ENCODE assay signal across 8 cellular contexts in the genomic region with DNA sequence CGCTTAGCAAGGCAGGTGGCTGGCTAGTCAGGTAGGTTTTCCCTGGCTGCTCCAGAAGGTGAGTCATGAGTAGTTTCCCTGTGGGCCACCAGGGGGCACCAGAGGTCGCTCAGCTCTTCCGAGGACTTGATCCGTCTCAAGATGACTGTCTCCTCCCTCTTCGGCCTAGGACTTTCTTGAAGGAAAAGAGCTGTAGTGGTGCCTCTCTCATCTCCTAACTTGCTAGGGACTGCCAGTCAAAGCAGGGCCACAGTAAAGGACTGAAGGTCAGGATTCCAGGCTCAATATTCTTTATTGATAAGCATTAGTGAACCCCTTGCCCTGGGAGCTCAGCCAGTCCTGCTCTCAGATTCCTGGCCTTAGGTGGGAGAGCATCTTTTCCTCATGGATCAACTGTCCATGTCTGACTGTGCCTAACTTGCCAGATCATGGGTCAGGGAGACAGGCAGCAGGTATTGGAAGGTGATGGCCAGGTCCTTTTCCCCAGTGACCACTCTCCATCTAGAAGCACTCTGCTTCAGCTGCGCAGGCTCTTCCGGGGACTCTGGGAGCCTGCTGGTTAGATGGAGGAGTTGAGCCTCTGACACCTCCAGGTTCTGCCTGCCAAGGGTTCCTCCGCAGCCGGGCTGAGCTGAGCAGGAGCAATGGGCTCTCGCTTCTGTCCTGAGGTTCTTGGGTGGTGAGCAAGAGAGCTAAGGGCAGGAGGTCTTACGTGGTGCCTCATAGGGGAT. TPM values are rescaled to one million over a fixed set of nuclear protein-coding genes. Genes with fewer than 3 reads are reported as not detected.
DNase-seq lines count a peak whose midpoint lies in the region; ATAC-seq and TF ChIP-seq lines count a peak whose summit lies in the region.

No MANE protein-coding gene starts in this region.

- H3K4me1 ChIP-seq in DOHH2 (ENCODE audit: control insufficient read depth, low read length) (peaks cover 70% of the 10 kb centered on the region), cardiac muscle cell (ENCODE audit: low read depth) (peaks cover 10% of the 10 kb centered on the region), prostate gland (replicated peaks) (peaks cover 20% of the 10 kb centered on the region)

- H3K9me3 Mint-ChIP-seq in activated naive CD8-positive, alpha-beta T cell treated with anti-CD3 and anti-CD28 coated beads, Interleukin-2, amount 10 ng/mL, durations not matched to agents 7 days and 5 days, result no peaks in the 10 kb centered on the region

- H3K27ac Mint-ChIP-seq in activated naive CD8-positive, alpha-beta T cell treated with anti-CD3 and anti-CD28 coated beads, Interleukin-2, amount 10 ng/mL, durations not matched to agents 7 days and 5 days, result peak overlapping the region; percentile 77

- H3K27me3 ChIP-seq in DOHH2 (ENCODE audit: control insufficient read depth, low read length) (no peaks in the 10 kb centered on the region), cardiac muscle cell (no peaks in the 10 kb centered on the region), prostate gland (replicated peaks; ENCODE audit: insufficient read depth) (no peaks in the 10 kb centered on the region)

- H3K36me3 ChIP-seq in DOHH2 (ENCODE audit: control insufficient read depth, low read length) (peaks cover 33% of the 10 kb centered on the region), cardiac muscle cell (no peaks in the 10 kb centered on the region), prostate gland (no peaks in the 10 kb centered on the region)

- POLR2A ChIA-PET in activated naive CD8-positive, alpha-beta T cell treated with anti-CD3 and anti-CD28 coated beads, Interleukin-2, amount 10 ng/mL, durations not matched to agents 7 days and 5 days (lab: Charles Lee), result interaction anchor here (0.6 to 4.8 kb wide), 14 partner anchors 11 to 270 kb away, joined by 3 to 42 read pairs (median 4); partner anchors contain the start of genes CLCF1, GRK2 and PTPRCAP

- intact Hi-C loops in prostate gland (cut with DNase I), result loop anchor here (2.0 to 10.0 kb wide), 2 partner anchors 23 to 153 kb away; partner anchors contain the start of genes CDK2AP2 and PITPNM1

- no peak for TF ChIP-seq POLR2A in prostate gland (IDR thresholded peaks at IDR 0.05)

- WGBS in prostate gland, result 50% methylated on average over 11 of the region's 11 CpGs

- peaks cover 4% of the 10 kb centered on the region for H3K36me3 Mint-ChIP-seq in activated naive CD8-positive, alpha-beta T cell treated with anti-CD3 and anti-CD28 coated beads, Interleukin-2, amount 10 ng/mL, durations not matched to agents 7 days and 5 days

- peaks cover 34% of the 10 kb centered on the region for H3F3A ChIP-seq in DOHH2 (ENCODE audit: control insufficient read depth, insufficient read depth)

- peak overlapping the region; percentile 99 for H3K27ac ChIP-seq in DOHH2 (ENCODE audit: low read depth, low read length)
- no peak overlapping the region for H3K27ac ChIP-seq in cardiac muscle cell
- H3K27ac ChIP-seq in prostate gland, result peak overlapping the region; percentile 99 to 100

- ATAC-seq in SK-N-SH treated with all-trans-retinoic acid at 6 μM for 48 hours (peak; percentile 21), HG03097 (IDR thresholded peaks at IDR 0.05; ENCODE audit: low FRiP score, unreplicated experiment) (no peak)
- no peak for ATAC-seq in activated naive CD8-positive, alpha-beta T cell treated with anti-CD3 and anti-CD28 coated beads, Interleukin-2, amount 10 ng/mL, durations not matched to agents 7 days and 5 days (ENCODE audit: low read depth)

- DNase-seq in LoVo (ENCODE audit: low spot score) (peak; percentile 91), cardiac muscle cell (ENCODE audit: low read depth in 1 of 2, low spot score in 1 of 2) (peak; percentile 70 to 86), prostate gland (ENCODE audit: low spot score) (peak; percentile 74), NCI-H524 treated with DMSO at 0.1 percent for 48 hours (lab: John Stamatoyannopoulos, UW) (no peak)
- peak; percentile 73 for DNase-seq in activated naive CD8-positive, alpha-beta T cell treated with anti-CD3 and anti-CD28 coated beads, Interleukin-2, amount 10 ng/mL, durations not matched to agents 7 days and 5 days

- H3K4me3 Mint-ChIP-seq in activated naive CD8-positive, alpha-beta T cell treated with anti-CD3 and anti-CD28 coated beads, Interleukin-2, amount 10 ng/mL, durations not matched to agents 7 days and 5 days, result peak overlapping the region; percentile 64

- no peaks in the 10 kb centered on the region for H4K20me1 ChIP-seq in DOHH2 (ENCODE audit: control insufficient read depth, insufficient read depth, low read depth, low read length)

- peaks cover 25% of the 10 kb centered on the region for H3K4me1 Mint-ChIP-seq in activated naive CD8-positive, alpha-beta T cell treated with anti-CD3 and anti-CD28 coated beads, Interleukin-2, amount 10 ng/mL, durations not matched to agents 7 days and 5 days

- H3K4me2 ChIP-seq in DOHH2 (ENCODE audit: low read length), result peak overlapping the region; percentile 97

- no peaks in the 10 kb centered on the region for H3K9me2 ChIP-seq in DOHH2 (replicated peaks; ENCODE audit: control insufficient read depth, low read length)

- peak overlapping the region; percentile 92 for H3K4me3 ChIP-seq in DOHH2 (ENCODE audit: low read length)
- H3K4me3 ChIP-seq in cardiac muscle cell, result no peak overlapping the region
- peak overlapping the region in 1 of 2 donors; percentile 76 for H3K4me3 ChIP-seq in prostate gland

- H3K9me3 ChIP-seq in DOHH2 (ENCODE audit: control insufficient read depth, insufficient read depth, low read length) (no peaks in the 10 kb centered on the region), cardiac muscle cell (ENCODE audit: low read depth) (no peaks in the 10 kb centered on the region), prostate gland (no peaks in the 10 kb centered on the region)

- no peaks in the 10 kb centered on the region for H3K27me3 Mint-ChIP-seq in activated naive CD8-positive, alpha-beta T cell treated with anti-CD3 and anti-CD28 coated beads, Interleukin-2, amount 10 ng/mL, durations not matched to agents 7 days and 5 days

- peaks cover 44% of the 10 kb centered on the region for H3K79me2 ChIP-seq in DOHH2 (ENCODE audit: control insufficient read depth, low read length)

- TF ChIP-seq CTCF in DOHH2 (IDR thresholded peaks at IDR 0.05; ENCODE audit: low read depth, low read length, poor library complexity, severe bottlenecking) (peak; percentile 92), cardiac muscle cell (IDR thresholded peaks at IDR 0.05; ENCODE audit: low read depth, low read length) (peak; percentile 92), prostate gland (IDR thresholded peaks at IDR 0.05) (peak; percentile 82 to 97 (median 94))

TF ChIP-seq in SK-N-SH treated with all-trans-retinoic acid at 6 μM for 48 hours, 23 proteins besides CTCF, POLR2A, EP300 and RAD21 (continues in another document):
- TF ChIP-seq TOX (CRISPR knock-in tag; IDR thresholded peaks at IDR 0.05; ENCODE audit: borderline replicate concordance), result no peak
- TF ChIP-seq SNAI2 (CRISPR knock-in tag; IDR thresholded peaks at IDR 0.05), result no peak
- TF ChIP-seq POU6F1 (CRISPR knock-in tag; IDR thresholded peaks at IDR 0.05; ENCODE audit: borderline replicate concordance, low read depth), result no peak
- TF ChIP-seq ZNF70 (CRISPR knock-in tag; IDR thresholded peaks at IDR 0.05), result no peak
- TF ChIP-seq ZNF8 (CRISPR knock-in tag; IDR thresholded peaks at IDR 0.05), result no peak
- no peak for TF ChIP-seq CSDC2 (CRISPR knock-in tag; IDR thresholded peaks at IDR 0.05)
- TF ChIP-seq ARNTL (CRISPR knock-in tag; IDR thresholded peaks at IDR 0.05; ENCODE audit: borderline replicate concordance, low read depth), result no peak
- no peak for TF ChIP-seq GLIS3 (CRISPR knock-in tag; IDR thresholded peaks at IDR 0.05)
- TF ChIP-seq ISL1 (CRISPR knock-in tag; IDR thresholded peaks at IDR 0.05), result no peak
- no peak for TF ChIP-seq PPARA (CRISPR knock-in tag; IDR thresholded peaks at IDR 0.05; ENCODE audit: borderline replicate concordance)
- no peak for TF ChIP-seq TCF4 (CRISPR knock-in tag; IDR thresholded peaks at IDR 0.05; ENCODE audit: borderline replicate concordance)

RNA-seq across cellular contexts. Expression of gene POLD4, which starts 1.9 kb away (rescaled TPM):
- 10 to 100 TPM; 73.2 to 78.2 TPM for total RNA-seq in activated naive CD8-positive, alpha-beta T cell treated with anti-CD3 and anti-CD28 coated beads, Interleukin-2, amount 10 ng/mL, durations not matched to agents 7 days and 5 days
- total RNA-seq in cardiac muscle cell, result 64.4 and 74.9 TPM in 2 replicates
- 49.8 and 51.9 TPM in 2 replicates for polyA plus RNA-seq in cardiac muscle cell
- 100 to 1,000 TPM in 1 of 2 donors, 10 to 100 TPM in 1; 95.1 to 145 TPM for total RNA-seq in prostate gland

RNA-seq across cellular contexts. Expression of gene CLCF1, which starts 22.0 kb away (rescaled TPM):
- total RNA-seq in activated naive CD8-positive, alpha-beta T cell treated with anti-CD3 and anti-CD28 coated beads, Interleukin-2, amount 10 ng/mL, durations not matched to agents 7 days and 5 days, result 1 to 10 TPM; 4.3 to 4.7 TPM
- total RNA-seq in cardiac muscle cell (1.1 and 2.4 TPM in 2 replicates), prostate gland (1 to 10 TPM; 2.5 to 2.6 TPM)
- polyA plus RNA-seq in cardiac muscle cell, result 0.09 and 0.16 TPM in 2 replicates

RNA-seq across cellular contexts. Expression of gene RAD9A, which starts 40.3 kb away (rescaled TPM):
- total RNA-seq in activated naive CD8-positive, alpha-beta T cell treated with anti-CD3 and anti-CD28 coated beads, Interleukin-2, amount 10 ng/mL, durations not matched to agents 7 days and 5 days, result 10 to 100 TPM; 65.3 to 67.1 TPM
- 24.4 and 27.5 TPM in 2 replicates for total RNA-seq in cardiac muscle cell
- 22.2 and 25.2 TPM in 2 replicates for polyA plus RNA-seq in cardiac muscle cell
- total RNA-seq in prostate gland, result 10 to 100 TPM; 30.2 to 49.4 TPM

RNA-seq across cellular contexts. Expression of gene SSH3, which starts 48.1 kb away (rescaled TPM):
- total RNA-seq in activated naive CD8-positive, alpha-beta T cell treated with anti-CD3 and anti-CD28 coated beads, Interleukin-2, amount 10 ng/mL, durations not matched to agents 7 days and 5 days, result 10 to 100 TPM; 24.6 to 27.0 TPM
- total RNA-seq in cardiac muscle cell (18.7 and 39.9 TPM in 2 replicates), prostate gland (100 to 1,000 TPM in 1 of 2 donors, 10 to 100 TPM in 1; 70.9 to 101 TPM)
- 26.7 and 28.0 TPM in 2 replicates for polyA plus RNA-seq in cardiac muscle cell

RNA-seq across cellular contexts. Expression of gene PPP1CA, which starts 50.2 kb away (rescaled TPM):
- 100 to 1,000 TPM; 290 to 311 TPM for total RNA-seq in activated naive CD8-positive, alpha-beta T cell treated with anti-CD3 and anti-CD28 coated beads, Interleukin-2, amount 10 ng/mL, durations not matched to agents 7 days and 5 days
- total RNA-seq in cardiac muscle cell (142 and 174 TPM in 2 replicates), prostate gland (100 to 1,000 TPM; 168 to 215 TPM)
- 179 and 235 TPM in 2 replicates for polyA plus RNA-seq in cardiac muscle cell
